9 cellular contexts compared by ENCODE assay signal in genomic region chr19:37313335-37313627, GRCh38. TPM values are rescaled to one million over a fixed set of nuclear protein-coding genes. Genes with fewer than 3 reads are reported as not detected.
DNase-seq lines count a peak whose midpoint lies in the region; ATAC-seq, FAIRE-seq and TF ChIP-seq lines count a peak whose summit lies in the region.
"Had no signal": no experiment of that assay in that cellular context is flagged by ENCODE, and none has a peak within 500 bp of the region (broad histone marks: within the 10 kb centered on the region; RNA-seq: fewer than 3 reads in every experiment).

No MANE protein-coding gene starts in this region.

- peak overlapping the region; percentile 77 for H3K27ac ChIP-seq in DND-41 (ENCODE audit: low read length)
- H3K27ac ChIP-seq in H1 (ENCODE audit: low read depth, low read length), result no peak overlapping the region
- H3K27ac ChIP-seq in gastrocnemius medialis, result peak overlapping the region in 1 of 4 donors; percentile 18

- no peaks in the 10 kb centered on the region for H4K20me1 ChIP-seq in DND-41 (ENCODE audit: insufficient read depth, low read length)
- peaks cover 0 to 1% of the 10 kb centered on the region in 2 experiments for H4K20me1 ChIP-seq in H1 (replicated peaks in 1 of 2; ENCODE audit: control insufficient read depth in 1 of 2, insufficient read depth in 2 of 2, low read length in 2 of 2)

- H3K79me2 ChIP-seq in DND-41 (ENCODE audit: insufficient read depth, low read length) (peaks cover 6% of the 10 kb centered on the region), H1 (ENCODE audit: control insufficient read depth in 1 of 2, insufficient read depth in 2 of 2, low read length in 2 of 2) (peaks cover 0 to 5% of the 10 kb centered on the region in 2 experiments; a peak in 2 of 4 replicates)

- no peak overlapping the region for H2BK12ac ChIP-seq in H1 (ENCODE audit: low read depth, low read length)

- H2BK5ac ChIP-seq in H1 (ENCODE audit: low read depth, low read length), result no peak overlapping the region

- no peaks in the 10 kb centered on the region for H3K36me3 ChIP-seq in DND-41 (ENCODE audit: insufficient read depth, low read length)
- no peaks in the 10 kb centered on the region for H3K36me3 ChIP-seq in H1 (ENCODE audit: control insufficient read depth in 2 of 4, insufficient read depth in 4 of 4, low read length in 3 of 4)
- no peaks in the 10 kb centered on the region for H3K36me3 ChIP-seq in gastrocnemius medialis

- TF ChIP-seq RAD21 in H1 (IDR thresholded peaks at IDR 0.05 in 1 of 2, conservative IDR thresholded peaks at IDR 0.05 in 1 of 2; ENCODE audit: low read depth in 2 of 2, low read length in 2 of 2), result no peak

- H3K27me3 ChIP-seq in DND-41 (ENCODE audit: insufficient read depth, low read length, poor library complexity) (no peaks in the 10 kb centered on the region), H1 (replicated peaks in 1 of 4; ENCODE audit: control insufficient read depth in 3 of 4, extremely low read depth in 1 of 4, insufficient read depth in 3 of 4, low read length in 3 of 4) (no peaks in the 10 kb centered on the region; a peak in 1 of 7 replicates), gastrocnemius medialis (peaks cover 0 to 10% (median 0%) of the 10 kb centered on the region in 3 donors)

- H3K23ac ChIP-seq in H1 (ENCODE audit: insufficient read length), result no peak overlapping the region

- no peak for TF ChIP-seq EP300 in H1 (IDR thresholded peaks at IDR 0.05; ENCODE audit: borderline replicate concordance in 1 of 2, low read depth in 2 of 2, low read length in 2 of 2)

- POLR2A ChIA-PET in H1 (lab: Charles Lee; ENCODE audit: partially characterized antibody), result no interaction called here

- ATAC-seq in DND-41 (ENCODE audit: insufficient read depth, low read depth) (no peak), gastrocnemius medialis (no peak), HG03521 (IDR thresholded peaks at IDR 0.05; ENCODE audit: unreplicated experiment) (no peak)

- H3K4me2 ChIP-seq in DND-41 (ENCODE audit: insufficient read depth, low read length) (peak overlapping the region; percentile 88), H1 (ENCODE audit: insufficient read depth in 1 of 2, low read depth in 2 of 2, low read length in 2 of 2) (peak overlapping the region; percentile 65 to 80)

- H3K4me1 Mint-ChIP-seq in progenitor cell of endocrine pancreas (ENCODE audit: low read depth), result peaks cover 9% of the 10 kb centered on the region

- no peaks in the 10 kb centered on the region for H3K9me3 Mint-ChIP-seq in progenitor cell of endocrine pancreas (ENCODE audit: low read depth)

- H2BK15ac ChIP-seq in H1 (ENCODE audit: low read length), result no peak overlapping the region; the same call in 1 of the 2 replicates

- peaks cover 34% of the 10 kb centered on the region for H3K4me1 ChIP-seq in DND-41 (ENCODE audit: insufficient read depth, low read length)
- H3K4me1 ChIP-seq in H1 (replicated peaks in 1 of 4; ENCODE audit: control insufficient read depth in 3 of 4, insufficient read depth in 4 of 4, low read length in 3 of 4), result peaks cover 0 to 2% (median 0%) of the 10 kb centered on the region in 4 experiments; a peak in 1 of 7 replicates
- peaks cover 0 to 5% of the 10 kb centered on the region in 2 donors for H3K4me1 ChIP-seq in gastrocnemius medialis

- H3K4me3 ChIP-seq in DND-41 (ENCODE audit: low read depth in 1 of 2, low read length in 2 of 2) (peak overlapping the region; percentile 24 to 66; a peak in 3 of 4 replicates), H1 (ENCODE audit: extremely low read depth in 1 of 4, insufficient read depth in 2 of 4, low read depth in 3 of 4, low read length in 4 of 4) (peak overlapping the region in 1 of 4 experiments; percentile 56; a peak in 5 of 8 replicates), gastrocnemius medialis (peak overlapping the region in 1 of 4 donors; percentile 47)

- in situ Hi-C loops in gastrocnemius medialis (cut with MboI; ENCODE audit: low sequenced_read_pairs in 4 of 4), result no loop called here

- peak overlapping the region; percentile 92 for H2AFZ ChIP-seq in DND-41 (ENCODE audit: low read depth, low read length)
- H2AFZ ChIP-seq in H1 (ENCODE audit: low read length), result peak overlapping the region; percentile 96; the same call in 1 of the 2 replicates

- H3K4me3 Mint-ChIP-seq in progenitor cell of endocrine pancreas (ENCODE audit: low read depth), result peak overlapping the region; percentile 71

- TF ChIP-seq POLR2A in H1 (IDR thresholded peaks at IDR 0.05; ENCODE audit: control extremely low read depth in 1 of 2, low read depth in 2 of 2, low read length in 2 of 2), result no peak
- TF ChIP-seq POLR2A in gastrocnemius medialis (IDR thresholded peaks at IDR 0.05), result no peak

- no peaks in the 10 kb centered on the region for H3K27me3 Mint-ChIP-seq in progenitor cell of endocrine pancreas

- H3K9me3 ChIP-seq in DND-41 (ENCODE audit: insufficient read depth, low read length, severe bottlenecking) (no peaks in the 10 kb centered on the region), H1 (ENCODE audit: insufficient read depth in 2 of 2, low read depth in 1 of 2, low read length in 1 of 2) (peaks cover 5% of the 10 kb centered on the region in 2 experiments; a peak in 2 of 4 replicates), gastrocnemius medialis (no peaks in the 10 kb centered on the region)

- no peak overlapping the region for H3K56ac ChIP-seq in H1 (replicated peaks; ENCODE audit: insufficient read length, low read depth, low read length)

- H3K14ac ChIP-seq in H1 (ENCODE audit: insufficient read length), result no peak overlapping the region

- peak overlapping the region; percentile 90 for H3K27ac Mint-ChIP-seq in progenitor cell of endocrine pancreas

- no peaks in the 10 kb centered on the region for H3K79me1 ChIP-seq in H1 (ENCODE audit: low read depth, low read length)

- H3K9ac ChIP-seq in DND-41 (ENCODE audit: low read depth, low read length) (peak overlapping the region; percentile 64), H1 (replicated peaks in 1 of 4; ENCODE audit: extremely low read depth in 1 of 4, low read depth in 3 of 4, low read length in 3 of 4) (peak overlapping the region in 1 of 4 experiments; percentile 32; a peak in 1 of 7 replicates)

- TF ChIP-seq CTCF in DND-41 (IDR thresholded peaks at IDR 0.05; ENCODE audit: borderline replicate concordance, extremely low read depth, low read length, poor library complexity, severe bottlenecking) (no peak), H1 (IDR thresholded peaks at IDR 0.05; ENCODE audit: control extremely low read depth in 1 of 3, insufficient read depth in 1 of 3, low read depth in 1 of 3, low read length in 3 of 3) (no peak), progenitor cell of endocrine pancreas (IDR thresholded peaks at IDR 0.05; ENCODE audit: unreplicated experiment) (no peak), gastrocnemius medialis (IDR thresholded peaks at IDR 0.05 in 4 of 5, conservative IDR thresholded peaks at IDR 0.05 in 1 of 5) (no peak)

- 100% methylated on average over 1 of the region's 1 CpG; no CpG with 5 or more reads in 1 of the 2 experiments for WGBS in H1 (ENCODE audit: extremely low coverage in 1 of 2, insufficient coverage in 1 of 2, insufficient read length in 1 of 2, insufficient replicate concordance in 2 of 2, low coverage in 1 of 2, low lambda C conversion rate in 2 of 2, missing lambda C conversion rate in 1 of 2), 2 experiments

- H4K91ac ChIP-seq in H1 (replicated peaks; ENCODE audit: insufficient read length, low read length), result no peak overlapping the region

- H3K4ac ChIP-seq in H1 (replicated peaks; ENCODE audit: insufficient read length, low read depth, low read length), result no peak overlapping the region

- no peak overlapping the region for H2BK20ac ChIP-seq in H1 (ENCODE audit: low read length)

- H4K8ac ChIP-seq in H1 (ENCODE audit: extremely low read depth, insufficient read depth, low read length), result no peak overlapping the region

- no peak overlapping the region for H2BK120ac ChIP-seq in H1 (replicated peaks; ENCODE audit: low read depth, low read length)

- no peak for DNase-seq in DND-41
- DNase-seq in M059J (ENCODE audit: low read depth), result peak; percentile 19
- no peak for DNase-seq in H1 (ENCODE audit: low read depth in 1 of 2, low spot score in 2 of 2)
- DNase-seq in progenitor cell of endocrine pancreas (ENCODE audit: low spot score, unreplicated experiment), result no peak
- DNase-seq in posterior cingulate gyrus, result no peak
- no peak for DNase-seq in gastrocnemius medialis
- DNase-seq in kidney tubule cell (ENCODE audit: low spot score), result no peak

- no peak overlapping the region for H2AK5ac ChIP-seq in H1 (ENCODE audit: low read depth, low read length)

- CTCF ChIA-PET in H1 (lab: Charles Lee; ENCODE audit: partially characterized antibody), result no interaction called here

- no peak overlapping the region for H3K18ac ChIP-seq in H1 (ENCODE audit: extremely low read depth, low read length)

- intact Hi-C loops in posterior cingulate gyrus (cut with DNase I) (no loop called here), gastrocnemius medialis (cut with DNase I; ENCODE audit: low total_unique reads) (no loop called here)

- H4K5ac ChIP-seq in H1 (ENCODE audit: insufficient read length, low read depth, low read length), result no peak overlapping the region

- no peaks in the 10 kb centered on the region for H3K36me3 Mint-ChIP-seq in progenitor cell of endocrine pancreas (ENCODE audit: insufficient read depth)

- peaks cover 5% of the 10 kb centered on the region for H3K23me2 ChIP-seq in H1 (ENCODE audit: low read depth, low read length)

- no peak for FAIRE-seq in H1 (lab: Jason Lieb, UNC)
- FAIRE-seq: GM19239 had no signal

TF ChIP-seq in H1, 55 proteins besides CTCF, POLR2A, EP300 and RAD21 (continues in another document):
- TF ChIP-seq JUND (IDR thresholded peaks at IDR 0.05; ENCODE audit: low read length), result no peak

RNA-seq across cellular contexts. Expression of gene ZNF527, which starts 57.6 kb away (rescaled TPM):
- total RNA-seq in M059J (2014; rRNA removed; shearing (Covaris generic)), result 4.1 and 4.6 TPM in 2 replicates
- total RNA-seq in H1 (2021; fragmentation: NEBNext Ultra II Directional; extraction: Animal tissue kit (Norgen Biotek cat#: 25700)), result 3.7 and 4.5 TPM in 2 replicates
- 1.3 and 2.1 TPM in 2 replicates for polyA plus RNA-seq in H1 (2011; rRNA removed)
- 1.3 TPM for polyA plus RNA-seq in H1 (2011; cell fraction: cytosol; rRNA removed)
- polyA plus RNA-seq in H1 (2011; cell fraction: nucleus; rRNA removed), result 1.4 TPM
- 1.4 to 3.1 TPM (median 1.9 TPM) in 4 replicates for polyA plus RNA-seq in H1 (2012, experiment 1 of 2)
- 0.28 TPM for polyA plus RNA-seq in H1 (2012, experiment 2 of 2)
- polyA plus RNA-seq in H1 (2013, experiment 1 of 2), result 1.7 TPM
- 1.5 TPM for polyA plus RNA-seq in H1 (2013, experiment 2 of 2)
- 2.6 TPM in 2 replicates for polyA minus RNA-seq in H1 (2011; rRNA and poly(A)+ RNA removed)
- polyA minus RNA-seq in H1 (2011; cell fraction: cytosol; rRNA and poly(A)+ RNA removed), result 2.5 TPM
- polyA minus RNA-seq in H1 (2011; cell fraction: nucleus; rRNA and poly(A)+ RNA removed), result 5.0 TPM
- total RNA-seq in progenitor cell of endocrine pancreas (7.9 and 9.3 TPM in 2 replicates), gastrocnemius medialis (1 to 10 TPM; 2.0 to 6.0 (median 2.8) TPM)
